8 cellular contexts compared by ENCODE assay signal in genomic region chr11:94519478-94520084, GRCh38. TPM values are rescaled to one million over a fixed set of nuclear protein-coding genes. Genes with fewer than 3 reads are reported as not detected.
DNase-seq lines count a peak whose midpoint lies in the region; ATAC-seq, FAIRE-seq and TF ChIP-seq lines count a peak whose summit lies in the region.

No MANE protein-coding gene starts in this region.

- no peaks in the 10 kb centered on the region for H3K36me3 ChIP-seq in astrocyte (ENCODE audit: insufficient read depth, low read length)

- no peaks in the 10 kb centered on the region for H3K79me2 ChIP-seq in astrocyte (ENCODE audit: insufficient read depth, low read length)

- no peak overlapping the region for H3K4me3 Mint-ChIP-seq in astrocyte (ENCODE audit: unreplicated experiment)

- no peaks in the 10 kb centered on the region for H3K36me3 Mint-ChIP-seq in astrocyte (ENCODE audit: low read depth, unreplicated experiment)

- H3K9me3 ChIP-seq in astrocyte (ENCODE audit: insufficient read depth, low read depth, low read length): no peaks in the 10 kb centered on the region

- peaks cover 12% of the 10 kb centered on the region for H3K27me3 ChIP-seq in astrocyte (ENCODE audit: insufficient read depth, low read length)

- no peak overlapping the region for H3K27ac Mint-ChIP-seq in astrocyte (ENCODE audit: unreplicated experiment)

- H2AFZ ChIP-seq in astrocyte (ENCODE audit: low read depth, low read length): no peak overlapping the region

- no peaks in the 10 kb centered on the region for H3K4me1 Mint-ChIP-seq in astrocyte (ENCODE audit: low read depth, unreplicated experiment)

- no peak for FAIRE-seq in astrocyte (lab: Jason Lieb, UNC)

- H3K9ac ChIP-seq in astrocyte (ENCODE audit: low read length): no peak overlapping the region

- H4K20me1 ChIP-seq in astrocyte (ENCODE audit: insufficient read depth, low read length): no peaks in the 10 kb centered on the region

- no peaks in the 10 kb centered on the region for H3K9me3 Mint-ChIP-seq in astrocyte (ENCODE audit: unreplicated experiment)

- peaks cover 2% of the 10 kb centered on the region for H3K27me3 Mint-ChIP-seq in astrocyte (ENCODE audit: low read depth, unreplicated experiment)

- H3K4me1 ChIP-seq in astrocyte (ENCODE audit: insufficient read depth, low read length): no peaks in the 10 kb centered on the region

- no peak overlapping the region for H3K27ac ChIP-seq in astrocyte (ENCODE audit: low read depth, low read length)

- peak; percentile 54 to 58 for DNase-seq in AML-193 (lab: John Stamatoyannopoulos, UW)
- DNase-seq in NCI-H2029 treated with DMSO at 0.1 percent for 48 hours (lab: John Stamatoyannopoulos, UW): peak; percentile 6
- no peak for DNase-seq in astrocyte (ENCODE audit: low read depth)
- DNase-seq in left lobe of liver (ENCODE audit: low spot score): no peak
- no peak for DNase-seq in stimulated activated CD4-positive, alpha-beta T cell treated with anti-CD3 and anti-CD28 coated beads, Interleukin-1b, Interleukin-23, amount 100 ng/mL, for 48 hours
- DNase-seq in COLO668 (lab: John Stamatoyannopoulos, UW; ENCODE audit: unreplicated experiment): no peak

- peak; percentile 51 for ATAC-seq in GM18867 (IDR thresholded peaks at IDR 0.05; ENCODE audit: unreplicated experiment)
- ATAC-seq in left lobe of liver: peak; percentile 79
- ATAC-seq in activated CD4-positive, CD25-positive, alpha-beta regulatory T cell treated with anti-CD3 and anti-CD28 coated beads, Interleukin-2, amount 50 U/mL, for 24 hours: no peak

- TF ChIP-seq CTCF in astrocyte (IDR thresholded peaks at IDR 0.05; ENCODE audit: insufficient read depth, low read depth, low read length): peak; percentile 69

- no peak overlapping the region for H3K4me2 ChIP-seq in astrocyte (ENCODE audit: low read length)

- no peak overlapping the region for H3K4me3 ChIP-seq in astrocyte (ENCODE audit: insufficient read depth, low read depth, low read length)

RNA-seq across cellular contexts. Expression of gene C11orf97, which starts 7.3 kb away (rescaled TPM):
- total RNA-seq in astrocyte: not detected in 2 replicates
- 0.35 TPM for total RNA-seq in left lobe of liver

RNA-seq across cellular contexts. Expression of gene FUT4, which starts 24.1 kb away (rescaled TPM):
- total RNA-seq in astrocyte: 3.5 and 3.7 TPM in 2 replicates
- total RNA-seq in left lobe of liver: 1.2 TPM

RNA-seq across cellular contexts. Expression of gene ANKRD49, which starts 25.8 kb away (rescaled TPM):
- total RNA-seq in astrocyte (8.4 and 10.3 TPM in 2 replicates), left lobe of liver (4.3 TPM)

RNA-seq across cellular contexts. Expression of gene MRE11, which starts 25.9 kb away (rescaled TPM):
- total RNA-seq in astrocyte: 12.6 and 14.1 TPM in 2 replicates
- 3.9 TPM for total RNA-seq in left lobe of liver

RNA-seq across cellular contexts. Expression of gene PIWIL4, which starts 47.6 kb away (rescaled TPM):
- total RNA-seq in astrocyte (0.59 and 0.75 TPM in 2 replicates), left lobe of liver (0.28 TPM)

Comparison
In these comparisons a context has a peak if more than half of its experiments do, and no peak if none do; other contexts are left out.
1. DNase-seq: peak in AML-193 (2 of 2) and NCI-H2029 treated with DMSO at 0.1 percent for 48 hours (single experiment); none in astrocyte (single experiment), left lobe of liver (single experiment), stimulated activated CD4-positive, alpha-beta T cell treated with anti-CD3 and anti-CD28 coated beads, Interleukin-1b, Interleukin-23, amount 100 ng/mL, for 48 hours (single experiment) and COLO668 (single experiment).
2. ATAC-seq: peak in GM18867 (single experiment) and left lobe of liver (single experiment); none in activated CD4-positive, CD25-positive, alpha-beta regulatory T cell treated with anti-CD3 and anti-CD28 coated beads, Interleukin-2, amount 50 U/mL, for 24 hours (0 of 2).